In genomic region chr9:24509850-24510249, GRCh38 we compare ENCODE assay signal across 23 cellular contexts. TPM values are rescaled to one million over a fixed set of nuclear protein-coding genes. Genes with fewer than 3 reads are reported as not detected.
DNase-seq lines count a peak whose midpoint lies in the region; ATAC-seq and TF ChIP-seq lines count a peak whose summit lies in the region.
"Had no signal": no experiment of that assay in that cellular context is flagged by ENCODE, and none has a peak within 500 bp of the region (broad histone marks: within the 10 kb centered on the region; RNA-seq: fewer than 3 reads in every experiment).

No MANE protein-coding gene starts in this region.

- H3K14ac ChIP-seq in H9 (ENCODE audit: insufficient read depth, low read length): no peak overlapping the region; the same call in 1 of the 2 replicates

- H3K4ac ChIP-seq in H9 (ENCODE audit: low read depth, low read length): no peak overlapping the region

- no peaks in the 10 kb centered on the region for H3K4me1 ChIP-seq in H9 (ENCODE audit: insufficient read depth, low read length)
- H3K4me1 ChIP-seq: A549; BE2C; BLaER1 treated with 17β-estradiol and CSF1 and Interleukin-3, amounts not matched to agents 10 nM and 100 nM had no signal

- no peak overlapping the region for H3K4me2 ChIP-seq in H9 (ENCODE audit: insufficient read depth, insufficient read length, low read length)
- H3K4me2 ChIP-seq: A549; BLaER1 treated with 17β-estradiol and CSF1 and Interleukin-3, amounts not matched to agents 10 nM and 100 nM had no signal

- no peak overlapping the region for H2BK120ac ChIP-seq in H9 (ENCODE audit: low read depth, low read length, poor library complexity, severe bottlenecking)

- no peaks in the 10 kb centered on the region for H3K23me2 ChIP-seq in H9 (ENCODE audit: insufficient read length, low read depth, low read length, poor library complexity, severe bottlenecking)

- no peak overlapping the region for H4K91ac ChIP-seq in H9 (ENCODE audit: insufficient read length, low read depth, low read length)

- no peaks in the 10 kb centered on the region for H3K27me3 ChIP-seq in H9 (ENCODE audit: insufficient read depth, low read length)
- H3K27me3 ChIP-seq: BE2C; BLaER1 treated with 17β-estradiol and CSF1 and Interleukin-3, amounts not matched to agents 10 nM and 100 nM had no signal

- no peak overlapping the region for H2BK5ac ChIP-seq in H9 (ENCODE audit: insufficient read length, low read length)

- no peak overlapping the region for H2BK15ac ChIP-seq in H9 (ENCODE audit: low read depth, low read length)

- no peak overlapping the region for H3K23ac ChIP-seq in H9 (ENCODE audit: insufficient read length, low read depth, low read length)

- H4K5ac ChIP-seq in H9 (ENCODE audit: insufficient read length, low read depth, low read length): no peak overlapping the region

- H3K18ac ChIP-seq in H9 (ENCODE audit: insufficient read length, low read depth, low read length): no peak overlapping the region

- no peaks in the 10 kb centered on the region for H4K20me1 ChIP-seq in H9 (ENCODE audit: control insufficient read depth, insufficient read depth, insufficient read length)
- H4K20me1 ChIP-seq: BLaER1 treated with 17β-estradiol and CSF1 and Interleukin-3, amounts not matched to agents 10 nM and 100 nM had no signal

- peaks cover 22% of the 10 kb centered on the region for H3K9me3 ChIP-seq in H9 (ENCODE audit: control insufficient read depth, low read depth, low read length)
- H3K9me3 ChIP-seq: A549, BE2C had no signal

- H2BK20ac ChIP-seq in H9 (ENCODE audit: low read depth, low read length, poor library complexity, severe bottlenecking): no peak overlapping the region

- no peak overlapping the region for H2BK12ac ChIP-seq in H9 (ENCODE audit: insufficient read length, low read depth, low read length)

- DNase-seq in H9 (no peak), WTC11 (ENCODE audit: low spot score) (no peak), iPS DF 19.7 (ENCODE audit: low read depth, low spot score) (peak; percentile 77), NCI-H345 treated with DMSO at 0.1 percent for 48 hours (lab: John Stamatoyannopoulos, UW; ENCODE audit: unreplicated experiment) (no peak)
- DNase-seq in stimulated activated naive CD8-positive, alpha-beta T cell treated with anti-CD3 and anti-CD28 coated beads, Interleukin-15, Interleukin-2, amounts not matched to agents 100 U/mL and 50 U/mL, for 24 hours: no peak
- DNase-seq: 8988T; ACHN; AML-193; BE2C; CD4-positive, alpha-beta T cell; CD8-positive, alpha-beta memory T cell; DMS 273 treated with DMSO at 0.1 percent for 48 hours; DMS79; EL; GDM1; GM23248; HCEC 1CT had no signal

- H3K9me3 Mint-ChIP-seq in H9 (peaks cover 29 to 30% of the 10 kb centered on the region in 2 experiments), WTC11 (peaks cover 39% of the 10 kb centered on the region)

- H3K4me3 Mint-ChIP-seq in H9 (no peak overlapping the region), WTC11 (no peak overlapping the region)
- H3K4me3 Mint-ChIP-seq: CD14-positive monocyte; CD4-positive, alpha-beta T cell; CD8-positive, alpha-beta memory T cell had no signal

- POLR2A ChIA-PET in WTC11 (lab: Charles Lee): interaction anchor here (0.6 kb wide), 1 partner anchor 367 kb away, joined by 6 read pairs; no protein-coding TSS in a partner anchor

- H4K8ac ChIP-seq in H9 (replicated peaks; ENCODE audit: insufficient read length, low read depth, low read length): no peak overlapping the region

- H3K56ac ChIP-seq in H9 (ENCODE audit: insufficient read length, low read depth, low read length): no peak overlapping the region

- no peaks in the 10 kb centered on the region for H3K79me1 ChIP-seq in H9 (ENCODE audit: insufficient read depth, low read depth, low read length, poor library complexity, severe bottlenecking)

- no CpG with 5 or more reads among the region's 3 CpGs for WGBS in H9 (ENCODE audit: extremely low coverage, insufficient read length, low lambda C conversion rate)

- H3T11ph ChIP-seq in H9 (ENCODE audit: low read length): no peak overlapping the region

- H3K27ac Mint-ChIP-seq in H9 (peak overlapping the region in 2 of 3 experiments; percentile 4 to 95; a peak in 3 of 7 replicates), WTC11 (peak overlapping the region; percentile 81; the same call in 1 of the 2 replicates)
- H3K27ac Mint-ChIP-seq: CD4-positive, alpha-beta T cell; CD8-positive, alpha-beta memory T cell had no signal

- H3K36me3 Mint-ChIP-seq in H9 (ENCODE audit: insufficient read depth in 1 of 3, low read depth in 3 of 3): peaks cover 26 to 35% (median 27%) of the 10 kb centered on the region in 3 experiments
- peaks cover 41% of the 10 kb centered on the region for H3K36me3 Mint-ChIP-seq in WTC11
- H3K36me3 Mint-ChIP-seq: CD14-positive monocyte; CD8-positive, alpha-beta memory T cell had no signal

- no peaks in the 10 kb centered on the region for H3K27me3 Mint-ChIP-seq in H9 (ENCODE audit: low read depth)
- H3K27me3 Mint-ChIP-seq in WTC11 (ENCODE audit: low read depth): no peaks in the 10 kb centered on the region
- H3K27me3 Mint-ChIP-seq: CD4-positive, alpha-beta T cell; CD8-positive, alpha-beta memory T cell had no signal

- CTCF ChIA-PET in WTC11 (lab: Charles Lee): no interaction called here

- H3K79me2 ChIP-seq in H9 (ENCODE audit: insufficient read depth, low read length): no peaks in the 10 kb centered on the region

- no peak overlapping the region for H3K27ac ChIP-seq in H9 (ENCODE audit: insufficient read length, low read depth, low read length)
- H3K27ac ChIP-seq: A549; BLaER1 treated with 17β-estradiol and CSF1 and Interleukin-3, amounts not matched to agents 10 nM and 100 nM; GM23248 had no signal

- no peak overlapping the region for H2AK5ac ChIP-seq in H9 (ENCODE audit: insufficient read length, low read length)

- no peak overlapping the region for H2AFZ ChIP-seq in H9 (ENCODE audit: low read length)
- H2AFZ ChIP-seq: GM23248 had no signal

- no peak overlapping the region for H3K9ac ChIP-seq in H9 (ENCODE audit: extremely low read depth, insufficient read length, low read length)
- H3K9ac ChIP-seq: BLaER1 treated with 17β-estradiol and CSF1 and Interleukin-3, amounts not matched to agents 10 nM and 100 nM; GM23248 had no signal

- no peak for TF ChIP-seq CTCF in H9 (conservative IDR thresholded peaks at IDR 0.05)
- no peak for TF ChIP-seq CTCF in WTC11 (IDR thresholded peaks at IDR 0.05)

- ATAC-seq in WTC11: peak; percentile 89
- ATAC-seq in HG03039 (IDR thresholded peaks at IDR 0.05; ENCODE audit: unreplicated experiment): no peak
- no peak for ATAC-seq in HG02798 (IDR thresholded peaks at IDR 0.05; ENCODE audit: poor library complexity, unreplicated experiment)
- no peak for ATAC-seq in stimulated activated naive CD8-positive, alpha-beta T cell treated with anti-CD3 and anti-CD28 coated beads, Interleukin-15, Interleukin-2, amounts not matched to agents 100 U/mL and 50 U/mL, for 24 hours
- ATAC-seq: A549, GM12878 had no signal

- peaks cover 5 to 6% of the 10 kb centered on the region in 2 experiments; a peak in 3 of 4 replicates for H3K4me1 Mint-ChIP-seq in H9
- peaks cover 25% of the 10 kb centered on the region for H3K4me1 Mint-ChIP-seq in WTC11
- H3K4me1 Mint-ChIP-seq: CD14-positive monocyte; CD8-positive, alpha-beta memory T cell had no signal

TF ChIP-seq in WTC11, 78 proteins besides CTCF, POLR2A, EP300 and RAD21:
- TF ChIP-seq, protein P1, sequence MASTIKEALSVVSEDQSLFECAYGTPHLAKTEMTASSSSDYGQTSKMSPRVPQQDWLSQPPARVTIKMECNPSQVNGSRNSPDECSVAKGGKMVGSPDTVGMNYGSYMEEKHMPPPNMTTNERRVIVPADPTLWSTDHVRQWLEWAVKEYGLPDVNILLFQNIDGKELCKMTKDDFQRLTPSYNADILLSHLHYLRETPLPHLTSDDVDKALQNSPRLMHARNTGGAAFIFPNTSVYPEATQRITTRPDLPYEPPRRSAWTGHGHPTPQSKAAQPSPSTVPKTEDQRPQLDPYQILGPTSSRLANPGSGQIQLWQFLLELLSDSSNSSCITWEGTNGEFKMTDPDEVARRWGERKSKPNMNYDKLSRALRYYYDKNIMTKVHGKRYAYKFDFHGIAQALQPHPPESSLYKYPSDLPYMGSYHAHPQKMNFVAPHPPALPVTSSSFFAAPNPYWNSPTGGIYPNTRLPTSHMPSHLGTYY (CRISPR knock-in tag; IDR thresholded peaks at IDR 0.05): no peak
- TF ChIP-seq NFE2L1 (CRISPR knock-in tag; IDR thresholded peaks at IDR 0.05): no peak
- no peak for TF ChIP-seq PRRX2 (CRISPR knock-in tag; IDR thresholded peaks at IDR 0.05)
- no peak for TF ChIP-seq SOX15 (CRISPR knock-in tag; IDR thresholded peaks at IDR 0.05)
- no peak for TF ChIP-seq ETV6 (CRISPR knock-in tag; IDR thresholded peaks at IDR 0.05)
- TF ChIP-seq ZNF425 (CRISPR knock-in tag; conservative IDR thresholded peaks at IDR 0.05): no peak
- TF ChIP-seq ATF3 (CRISPR knock-in tag; conservative IDR thresholded peaks at IDR 0.05): no peak
- TF ChIP-seq CBFB (CRISPR knock-in tag; IDR thresholded peaks at IDR 0.05; ENCODE audit: low read depth): no peak
- no peak for TF ChIP-seq NR2C2 (CRISPR knock-in tag; IDR thresholded peaks at IDR 0.05)

RNA-seq across cellular contexts. Expression of gene IZUMO3, which starts 35.8 kb away (rescaled TPM):
- total RNA-seq in H9 (2021) (not detected in 2 replicates), WTC11 (2021) (not detected in 3 replicates)
- total RNA-seq: CD4-positive, alpha-beta T cell; CD8-positive, alpha-beta memory T cell; GM12878; GM23248 had no signal
